10 cellular contexts compared by ENCODE assay signal in the genomic region with DNA sequence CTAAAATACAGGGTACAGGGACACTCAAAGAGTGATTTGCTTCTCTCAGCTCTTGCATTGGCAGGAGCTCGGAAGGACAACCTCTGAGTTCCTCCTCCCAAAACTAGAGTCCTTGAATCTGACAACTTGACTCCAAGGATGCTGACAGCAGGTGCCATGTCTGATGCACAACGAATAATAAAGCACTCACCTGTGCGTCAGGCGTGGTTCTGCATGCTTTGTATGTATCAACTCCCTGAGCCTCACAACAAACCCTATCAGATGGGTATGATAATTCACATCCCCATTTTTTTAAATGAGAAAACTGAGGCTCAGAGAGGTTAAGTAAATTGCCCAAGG. TPM values are rescaled to one million over a fixed set of nuclear protein-coding genes. Genes with fewer than 3 reads are reported as not detected.
DNase-seq lines count a peak whose midpoint lies in the region; ATAC-seq, FAIRE-seq and TF ChIP-seq lines count a peak whose summit lies in the region.
"Had no signal": no experiment of that assay in that cellular context is flagged by ENCODE, and none has a peak within 500 bp of the region (broad histone marks: within the 10 kb centered on the region; RNA-seq: fewer than 3 reads in every experiment).

No MANE protein-coding gene starts in this region.

- ATAC-seq in T-helper 17 cell (peak; percentile 15), omental fat pad (ENCODE audit: low FRiP score) (no peak)

- FAIRE-seq in H54 (lab: Jason Lieb, UNC): no peak

- H3K27ac Mint-ChIP-seq in activated T-cell treated with anti-CD3 and anti-CD28 coated beads, Interleukin-2, amount 50 U/mL, for 24 hours: peak overlapping the region; percentile 98
- H3K27ac Mint-ChIP-seq in T-helper 17 cell: peak overlapping the region; percentile 100

- no peaks in the 10 kb centered on the region for H3K36me3 ChIP-seq in subcutaneous abdominal adipose tissue (ENCODE audit: control insufficient read depth in 5 of 5, insufficient read depth in 5 of 5, low read length in 5 of 5)

- H3K9ac ChIP-seq in subcutaneous abdominal adipose tissue (ENCODE audit: low read length in 5 of 5): peak overlapping the region in 2 of 5 donors; percentile 67 to 80

- no peaks in the 10 kb centered on the region for H3K9me3 Mint-ChIP-seq in activated T-cell treated with anti-CD3 and anti-CD28 coated beads, Interleukin-2, amount 50 U/mL, for 24 hours

- no peak for TF ChIP-seq CTCF in omental fat pad (IDR thresholded peaks at IDR 0.05)

- no peak for DNase-seq in activated T-cell treated with anti-CD3 and anti-CD28 coated beads, Interleukin-2, amount 50 U/mL, for 24 hours
- no peak for DNase-seq in activated T-cell treated with anti-CD3 and anti-CD28 coated beads, Interleukin-2, amount 50 U/mL, for 48 hours
- DNase-seq in T-helper 17 cell: no peak
- DNase-seq in omental fat pad (ENCODE audit: low spot score): no peak
- no peak for DNase-seq in NCI-H774 (lab: John Stamatoyannopoulos, UW)
- no peak for DNase-seq in H54 (ENCODE audit: insufficient read length, low spot score)
- DNase-seq: foreskin melanocyte had no signal

- no peaks in the 10 kb centered on the region for H3K27me3 ChIP-seq in layer of hippocampus (ENCODE audit: control insufficient read depth, insufficient read depth, low read length)
- no peaks in the 10 kb centered on the region for H3K27me3 ChIP-seq in subcutaneous abdominal adipose tissue (ENCODE audit: control insufficient read depth in 5 of 5, insufficient read depth in 4 of 5, low read length in 5 of 5)

- peaks cover 47% of the 10 kb centered on the region for H3K36me3 Mint-ChIP-seq in activated T-cell treated with anti-CD3 and anti-CD28 coated beads, Interleukin-2, amount 50 U/mL, for 24 hours (ENCODE audit: low read depth)
- H3K36me3 Mint-ChIP-seq in T-helper 17 cell (ENCODE audit: low read depth): peaks cover 13% of the 10 kb centered on the region

- peak overlapping the region; percentile 32 to 73 (median 69) for H3K4me3 ChIP-seq in subcutaneous abdominal adipose tissue (ENCODE audit: low read depth in 1 of 5, low read length in 5 of 5)

- H3K27ac ChIP-seq in layer of hippocampus (ENCODE audit: low read depth, low read length) (peak overlapping the region; percentile 69), subcutaneous abdominal adipose tissue (ENCODE audit: low read depth, low read length) (peak overlapping the region; percentile 78)

- H3K4me1 ChIP-seq in subcutaneous abdominal adipose tissue (ENCODE audit: control insufficient read depth in 5 of 5, insufficient read depth in 5 of 5, low read length in 5 of 5): peaks cover 2 to 92% (median 41%) of the 10 kb centered on the region in 5 donors

- TF ChIP-seq POLR2A in H54 (IDR thresholded peaks at IDR 0.05; ENCODE audit: low read depth, low read length): no peak

- H3K27me3 Mint-ChIP-seq in activated T-cell treated with anti-CD3 and anti-CD28 coated beads, Interleukin-2, amount 50 U/mL, for 24 hours: no peaks in the 10 kb centered on the region
- H3K27me3 Mint-ChIP-seq in T-helper 17 cell: no peaks in the 10 kb centered on the region

- no peaks in the 10 kb centered on the region for H3K9me3 ChIP-seq in T-helper 17 cell (ENCODE audit: control insufficient read depth, low read length, poor library complexity, severe bottlenecking)
- H3K9me3 ChIP-seq in subcutaneous abdominal adipose tissue (ENCODE audit: control insufficient read depth in 5 of 5, low read length in 5 of 5): no peaks in the 10 kb centered on the region

- H3K4me3 Mint-ChIP-seq in activated T-cell treated with anti-CD3 and anti-CD28 coated beads, Interleukin-2, amount 50 U/mL, for 24 hours: peak overlapping the region; percentile 94
- H3K4me3 Mint-ChIP-seq in T-helper 17 cell: peak overlapping the region; percentile 100

- H3K4me1 Mint-ChIP-seq in activated T-cell treated with anti-CD3 and anti-CD28 coated beads, Interleukin-2, amount 50 U/mL, for 24 hours (ENCODE audit: low read depth): peaks cover 92% of the 10 kb centered on the region
- H3K4me1 Mint-ChIP-seq in T-helper 17 cell: peaks cover 75% of the 10 kb centered on the region

RNA-seq across cellular contexts. Expression of gene LAPTM5, which starts 1.4 kb away (rescaled TPM):
- 100 to 1,000 TPM; 563 to 601 TPM for total RNA-seq in T-helper 17 cell
- 100 to 1,000 TPM in 3 of 4 donors, 10 to 100 TPM in 1; 87.4 to 327 (median 154) TPM for total RNA-seq in omental fat pad

RNA-seq across cellular contexts. Expression of gene MATN1, which starts 32.8 kb away (rescaled TPM):
- total RNA-seq in T-helper 17 cell: 1 to 10 TPM; 2.1 to 3.7 TPM
- under 1 TPM in 2 of 4 donors, not detected in 2; 0.28 to 0.84 TPM for total RNA-seq in omental fat pad
- total RNA-seq: myocyte had no signal
